ENCODE assay signal across 8 cellular contexts in the genomic region with DNA sequence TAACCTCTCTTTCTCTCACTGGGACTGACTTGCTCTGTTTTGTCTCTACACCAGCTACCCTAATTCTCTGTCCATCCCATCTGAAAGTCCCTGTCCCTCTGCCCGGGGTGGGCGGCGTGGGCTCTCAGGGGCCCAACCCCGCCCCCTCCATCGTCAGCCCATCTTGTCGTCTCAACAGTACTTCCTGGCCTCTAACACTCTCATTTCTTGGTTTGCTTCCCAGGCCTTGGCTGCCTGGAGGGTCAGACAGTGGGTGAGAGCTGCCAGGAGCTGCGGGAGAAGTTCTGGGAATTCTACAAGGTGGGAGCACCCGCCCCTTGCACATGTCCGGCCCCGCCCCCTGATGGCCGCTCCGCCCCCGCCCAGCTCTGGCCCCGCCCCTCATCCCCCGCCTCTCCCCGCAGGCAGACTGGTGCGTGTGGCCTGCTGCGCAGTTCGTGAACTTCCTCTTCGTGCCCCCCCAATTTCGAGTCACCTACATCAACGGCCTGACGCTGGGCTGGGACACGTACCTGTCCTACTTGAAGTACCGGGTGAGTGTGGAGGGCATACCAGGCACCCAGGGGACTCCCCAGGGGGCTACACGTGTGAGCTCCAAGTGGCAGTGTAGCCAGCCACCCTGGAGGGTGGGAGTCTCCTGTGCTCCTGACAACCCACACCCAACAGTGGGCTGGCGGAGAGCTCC. TPM values are rescaled to one million over a fixed set of nuclear protein-coding genes. Genes with fewer than 3 reads are reported as not detected.
DNase-seq lines count a peak whose midpoint lies in the region; ATAC-seq, FAIRE-seq and TF ChIP-seq lines count a peak whose summit lies in the region.

No MANE protein-coding gene starts in this region.

- peak overlapping the region; percentile 78 for H3K4me3 ChIP-seq in AG10803 (ENCODE audit: low read length)
- peak overlapping the region; percentile 83; the same call in 1 of the 2 replicates for H3K4me3 ChIP-seq in HUES48 (ENCODE audit: low read depth, low read length)
- peak overlapping the region; percentile 88 for H3K4me3 ChIP-seq in iPS-18a (ENCODE audit: low read length)
- H3K4me3 ChIP-seq in small intestine (ENCODE audit: low read depth in 1 of 2, low read length in 2 of 2), result no peak overlapping the region

- peak overlapping the region; percentile 44 for H3K27ac Mint-ChIP-seq in activated T-helper 1 cell treated with anti-CD3 and anti-CD28 coated beads, Interleukin-12 subunit alpha, Interleukin-12 subunit beta, Interleukin-2, Interleukin-4 antibody, amounts not matched to agents 30 ng/mL and 10 ng/mL and 1 ng/mL, durations not matched to agents 14 hours and 24 hours and 36 hours
- no peak overlapping the region for H3K27ac Mint-ChIP-seq in stimulated activated naive CD8-positive, alpha-beta T cell treated with anti-CD3 and anti-CD28 coated beads, Interleukin-15, Interleukin-2, amounts not matched to agents 100 ng/mL and 50 ng/mL, for 24 hours

- H3K4me3 Mint-ChIP-seq in activated T-helper 1 cell treated with anti-CD3 and anti-CD28 coated beads, Interleukin-12 subunit alpha, Interleukin-12 subunit beta, Interleukin-2, Interleukin-4 antibody, amounts not matched to agents 30 ng/mL and 10 ng/mL and 1 ng/mL, durations not matched to agents 14 hours and 24 hours and 36 hours, result peak overlapping the region; percentile 83
- H3K4me3 Mint-ChIP-seq in stimulated activated naive CD8-positive, alpha-beta T cell treated with anti-CD3 and anti-CD28 coated beads, Interleukin-15, Interleukin-2, amounts not matched to agents 100 ng/mL and 50 ng/mL, for 24 hours, result peak overlapping the region; percentile 88

- no peak overlapping the region for H3K9ac ChIP-seq in HUES48 (ENCODE audit: low read depth, low read length)
- H3K9ac ChIP-seq in iPS-18a (ENCODE audit: low read length), result no peak overlapping the region

- H3K27ac ChIP-seq in HUES48 (ENCODE audit: low read depth, low read length), result no peak overlapping the region
- no peak overlapping the region for H3K27ac ChIP-seq in iPS-18a (ENCODE audit: low read length)
- H3K27ac ChIP-seq in small intestine (ENCODE audit: low read depth in 1 of 2, low read length in 1 of 2), result peak overlapping the region in 1 of 2 donors; percentile 11

- 34 to 78% (median 52%) methylated on average over 20 to 27 of the region's 27 CpGs for WGBS in small intestine, 3 donors

- H3K9me3 ChIP-seq in HUES48 (ENCODE audit: control insufficient read depth, insufficient read depth, low read length) (no peaks in the 10 kb centered on the region), iPS-18a (ENCODE audit: control insufficient read depth, low read depth, low read length) (no peaks in the 10 kb centered on the region), small intestine (ENCODE audit: control insufficient read depth, low read depth) (no peaks in the 10 kb centered on the region)

- no peaks in the 10 kb centered on the region for H3K27me3 Mint-ChIP-seq in activated T-helper 1 cell treated with anti-CD3 and anti-CD28 coated beads, Interleukin-12 subunit alpha, Interleukin-12 subunit beta, Interleukin-2, Interleukin-4 antibody, amounts not matched to agents 30 ng/mL and 10 ng/mL and 1 ng/mL, durations not matched to agents 14 hours and 24 hours and 36 hours (ENCODE audit: insufficient read depth)
- H3K27me3 Mint-ChIP-seq in stimulated activated naive CD8-positive, alpha-beta T cell treated with anti-CD3 and anti-CD28 coated beads, Interleukin-15, Interleukin-2, amounts not matched to agents 100 ng/mL and 50 ng/mL, for 24 hours, result no peaks in the 10 kb centered on the region

- H3K36me3 ChIP-seq in HUES48 (ENCODE audit: control insufficient read depth, insufficient read depth, low read length), result peaks cover 36% of the 10 kb centered on the region
- H3K36me3 ChIP-seq in iPS-18a (ENCODE audit: control insufficient read depth, low read depth, low read length), result peaks cover 12% of the 10 kb centered on the region
- peaks cover 0 to 8% of the 10 kb centered on the region in 2 donors for H3K36me3 ChIP-seq in small intestine (ENCODE audit: control insufficient read depth in 2 of 2, insufficient read depth in 2 of 2, low read length in 2 of 2)

- H3K36me3 Mint-ChIP-seq in activated T-helper 1 cell treated with anti-CD3 and anti-CD28 coated beads, Interleukin-12 subunit alpha, Interleukin-12 subunit beta, Interleukin-2, Interleukin-4 antibody, amounts not matched to agents 30 ng/mL and 10 ng/mL and 1 ng/mL, durations not matched to agents 14 hours and 24 hours and 36 hours (ENCODE audit: low read depth), result peaks cover 9% of the 10 kb centered on the region
- H3K36me3 Mint-ChIP-seq in stimulated activated naive CD8-positive, alpha-beta T cell treated with anti-CD3 and anti-CD28 coated beads, Interleukin-15, Interleukin-2, amounts not matched to agents 100 ng/mL and 50 ng/mL, for 24 hours (ENCODE audit: low read depth), result peaks cover 7% of the 10 kb centered on the region

- no peak for DNase-seq in AG10803 (ENCODE audit: low read depth)
- DNase-seq in activated T-helper 1 cell treated with anti-CD3 and anti-CD28 coated beads, Interleukin-12 subunit alpha, Interleukin-12 subunit beta, Interleukin-2, Interleukin-4 antibody, amounts not matched to agents 30 ng/mL and 10 ng/mL and 1 ng/mL, durations not matched to agents 14 hours and 24 hours and 36 hours (ENCODE audit: low spot score), result no peak
- no peak for DNase-seq in small intestine

- H3K4me1 Mint-ChIP-seq in activated T-helper 1 cell treated with anti-CD3 and anti-CD28 coated beads, Interleukin-12 subunit alpha, Interleukin-12 subunit beta, Interleukin-2, Interleukin-4 antibody, amounts not matched to agents 30 ng/mL and 10 ng/mL and 1 ng/mL, durations not matched to agents 14 hours and 24 hours and 36 hours (ENCODE audit: low read depth), result peaks cover 20% of the 10 kb centered on the region
- H3K4me1 Mint-ChIP-seq in stimulated activated naive CD8-positive, alpha-beta T cell treated with anti-CD3 and anti-CD28 coated beads, Interleukin-15, Interleukin-2, amounts not matched to agents 100 ng/mL and 50 ng/mL, for 24 hours (ENCODE audit: low read depth), result peaks cover 34% of the 10 kb centered on the region

- ATAC-seq in GM19328 (IDR thresholded peaks at IDR 0.05; ENCODE audit: unreplicated experiment) (no peak), GM21576 (IDR thresholded peaks at IDR 0.05; ENCODE audit: unreplicated experiment) (no peak)

- H3K27me3 ChIP-seq in HUES48 (ENCODE audit: control insufficient read depth, insufficient read depth, low read length) (no peaks in the 10 kb centered on the region), iPS-18a (ENCODE audit: control insufficient read depth, insufficient read depth, low read length) (no peaks in the 10 kb centered on the region), small intestine (ENCODE audit: control insufficient read depth in 2 of 2, insufficient read depth in 2 of 2, low read length in 2 of 2) (no peaks in the 10 kb centered on the region)

- intact Hi-C loops in activated T-helper 1 cell treated with anti-CD3 and anti-CD28 coated beads, Interleukin-12 subunit alpha, Interleukin-12 subunit beta, Interleukin-2, Interleukin-4 antibody, amounts not matched to agents 30 ng/mL and 10 ng/mL and 1 ng/mL, durations not matched to agents 14 hours and 24 hours and 36 hours (cut with micrococcal nuclease), result loop anchor here (1.0 to 5.0 kb wide), 4 partner anchors 38 to 442 kb away; partner anchors contain the start of genes FKBP8 and SSBP4

- FAIRE-seq in small intestine (lab: Jason Lieb, UNC), result no peak

- TF ChIP-seq CTCF in AG10803 (conservative IDR thresholded peaks at IDR 0.05; ENCODE audit: low read length), result no peak

- H3K4me1 ChIP-seq in HUES48 (ENCODE audit: control insufficient read depth, insufficient read depth, low read length) (peaks cover 10% of the 10 kb centered on the region; the same call in 1 of the 2 replicates), iPS-18a (ENCODE audit: control insufficient read depth, low read depth, low read length) (peaks cover 13% of the 10 kb centered on the region), small intestine (ENCODE audit: control insufficient read depth in 2 of 2, insufficient read depth in 1 of 2, low read depth in 1 of 2, low read length in 1 of 2) (peaks cover 3 to 9% of the 10 kb centered on the region in 2 donors)

- no peaks in the 10 kb centered on the region for H3K9me3 Mint-ChIP-seq in activated T-helper 1 cell treated with anti-CD3 and anti-CD28 coated beads, Interleukin-12 subunit alpha, Interleukin-12 subunit beta, Interleukin-2, Interleukin-4 antibody, amounts not matched to agents 30 ng/mL and 10 ng/mL and 1 ng/mL, durations not matched to agents 14 hours and 24 hours and 36 hours
- no peaks in the 10 kb centered on the region for H3K9me3 Mint-ChIP-seq in stimulated activated naive CD8-positive, alpha-beta T cell treated with anti-CD3 and anti-CD28 coated beads, Interleukin-15, Interleukin-2, amounts not matched to agents 100 ng/mL and 50 ng/mL, for 24 hours

RNA-seq across cellular contexts. Expression of gene MPV17L2, which starts 1.7 kb away (rescaled TPM):
- total RNA-seq in activated T-helper 1 cell treated with anti-CD3 and anti-CD28 coated beads, Interleukin-12 subunit alpha, Interleukin-12 subunit beta, Interleukin-2, Interleukin-4 antibody, amounts not matched to agents 30 ng/mL and 10 ng/mL and 1 ng/mL, durations not matched to agents 14 hours and 24 hours and 36 hours, result 19.2 and 23.3 TPM in 2 replicates
- 10 to 100 TPM; 12.5 to 25.9 (median 21.9) TPM for polyA plus RNA-seq in small intestine

RNA-seq across cellular contexts. Expression of gene RAB3A, which starts 9.1 kb away (rescaled TPM):
- total RNA-seq in activated T-helper 1 cell treated with anti-CD3 and anti-CD28 coated beads, Interleukin-12 subunit alpha, Interleukin-12 subunit beta, Interleukin-2, Interleukin-4 antibody, amounts not matched to agents 30 ng/mL and 10 ng/mL and 1 ng/mL, durations not matched to agents 14 hours and 24 hours and 36 hours, result 7.2 and 11.0 TPM in 2 replicates
- 1 to 10 TPM in 2 of 3 donors, under 1 TPM in 1; 0.81 to 6.0 (median 2.0) TPM for polyA plus RNA-seq in small intestine

RNA-seq across cellular contexts. Expression of gene IFI30, which starts 21.1 kb away (rescaled TPM):
- 45.3 and 49.9 TPM in 2 replicates for total RNA-seq in activated T-helper 1 cell treated with anti-CD3 and anti-CD28 coated beads, Interleukin-12 subunit alpha, Interleukin-12 subunit beta, Interleukin-2, Interleukin-4 antibody, amounts not matched to agents 30 ng/mL and 10 ng/mL and 1 ng/mL, durations not matched to agents 14 hours and 24 hours and 36 hours
- 100 to 1,000 TPM in 1 of 3 donors, 10 to 100 TPM in 2; 51.9 to 178 (median 91.6) TPM for polyA plus RNA-seq in small intestine

RNA-seq across cellular contexts. Expression of gene PDE4C, which starts 31.5 kb away (rescaled TPM):
- total RNA-seq in activated T-helper 1 cell treated with anti-CD3 and anti-CD28 coated beads, Interleukin-12 subunit alpha, Interleukin-12 subunit beta, Interleukin-2, Interleukin-4 antibody, amounts not matched to agents 30 ng/mL and 10 ng/mL and 1 ng/mL, durations not matched to agents 14 hours and 24 hours and 36 hours, result not detected in 2 replicates
- polyA plus RNA-seq in small intestine, result 1 to 10 TPM in 1 of 3 donors, not detected in 2; 1.1 TPM

RNA-seq across cellular contexts. Expression of gene PIK3R2, which starts 41.7 kb away (rescaled TPM):
- total RNA-seq in activated T-helper 1 cell treated with anti-CD3 and anti-CD28 coated beads, Interleukin-12 subunit alpha, Interleukin-12 subunit beta, Interleukin-2, Interleukin-4 antibody, amounts not matched to agents 30 ng/mL and 10 ng/mL and 1 ng/mL, durations not matched to agents 14 hours and 24 hours and 36 hours, result 14.7 and 15.6 TPM in 2 replicates
- polyA plus RNA-seq in small intestine, result 10 to 100 TPM in 1 of 3 donors, 1 to 10 TPM in 2; 1.6 to 14.2 (median 2.0) TPM

Comparison
In these comparisons a context has a peak if more than half of its experiments do, and no peak if none do; other contexts are left out.
1. H3K4me3 ChIP-seq: peak in AG10803 (single experiment), HUES48 (single experiment) and iPS-18a (single experiment); none in small intestine (0 of 2).